ENCODE assay signal across 8 cellular contexts in the genomic region with DNA sequence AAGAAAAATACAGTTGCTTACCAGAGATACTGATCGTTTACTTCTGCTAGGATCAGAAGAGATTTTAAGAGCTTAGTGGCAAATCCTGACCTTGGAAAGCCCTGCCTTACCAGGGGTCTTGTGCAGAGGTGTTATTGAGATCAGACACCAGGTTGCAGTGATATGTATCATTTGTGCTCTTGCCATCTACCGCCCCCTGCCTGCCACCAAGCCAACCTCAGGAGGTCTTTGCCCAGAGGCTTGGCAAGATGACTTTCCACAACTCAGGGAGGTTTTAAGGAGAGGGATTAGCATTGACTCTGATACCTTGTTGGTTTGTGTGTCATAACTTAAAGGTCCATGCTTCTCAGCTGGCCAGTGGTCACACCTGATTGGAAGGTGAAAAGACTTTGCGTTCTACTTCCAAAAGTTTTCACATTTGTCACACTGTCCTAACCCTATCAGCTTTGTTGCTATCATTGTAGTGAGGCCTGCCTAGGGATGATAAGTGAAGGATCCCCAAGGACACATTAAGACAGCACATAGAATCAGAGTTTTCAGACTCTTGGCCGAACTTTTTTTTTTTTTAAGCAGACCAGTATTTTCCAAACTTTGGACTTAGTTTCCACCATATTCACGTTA. TPM values are rescaled to one million over a fixed set of nuclear protein-coding genes. Genes with fewer than 3 reads are reported as not detected.
DNase-seq lines count a peak whose midpoint lies in the region; ATAC-seq lines count a peak whose summit lies in the region.

No MANE protein-coding gene starts in this region.

- DNase-seq in SIG-M5 treated with dmso at 0.1 percent for 504 hours (lab: John Stamatoyannopoulos, UW; ENCODE audit: unreplicated experiment) (peak; percentile 37), SIG-M5 (lab: John Stamatoyannopoulos, UW) (no peak), RPMI7951 (ENCODE audit: low read depth) (peak; percentile 38), activated gamma-delta T cell (lab: John Stamatoyannopoulos, UW) (peak; percentile 4), Right ventricle myocardium superior (peak; percentile 62), NCI-H187 (lab: John Stamatoyannopoulos, UW) (no peak)
- DNase-seq in stimulated activated CD4-positive, alpha-beta T cell treated with anti-CD3 and anti-CD28 coated beads, Interleukin-15, amount 100 ng/mL, for 1 hour (ENCODE audit: low read depth in 1 of 2, low spot score in 1 of 2): peak; percentile 22 to 46

- ATAC-seq in HG03103 (IDR thresholded peaks at IDR 0.05; ENCODE audit: low read depth, unreplicated experiment) (peak; percentile 61), Right ventricle myocardium superior (ENCODE audit: poor library complexity) (peak; percentile 67)

- intact Hi-C loops in Right ventricle myocardium superior (cut with DNase I): loop anchor here (10.0 kb wide), 1 partner anchor 83 kb away; no protein-coding TSS in a partner anchor

RNA-seq across cellular contexts. Expression of gene MGAT5, which starts 46.2 kb away (rescaled TPM):
- total RNA-seq in RPMI7951 (2014; rRNA removed; shearing (Covaris generic)): 23.9 and 31.0 TPM in 2 replicates
- total RNA-seq in Right ventricle myocardium superior: 82.8 TPM

Comparison
In these comparisons a context has a peak if more than half of its experiments do, and no peak if none do; other contexts are left out.
1. DNase-seq: peak in SIG-M5 treated with dmso at 0.1 percent for 504 hours (single experiment), RPMI7951 (single experiment), activated gamma-delta T cell (single experiment), Right ventricle myocardium superior (single experiment) and stimulated activated CD4-positive, alpha-beta T cell treated with anti-CD3 and anti-CD28 coated beads, Interleukin-15, amount 100 ng/mL, for 1 hour (2 of 2); none in SIG-M5 (single experiment) and NCI-H187 (0 of 2).